Comparison of ENCODE assay signal across 1 cellular context in the genomic region with DNA sequence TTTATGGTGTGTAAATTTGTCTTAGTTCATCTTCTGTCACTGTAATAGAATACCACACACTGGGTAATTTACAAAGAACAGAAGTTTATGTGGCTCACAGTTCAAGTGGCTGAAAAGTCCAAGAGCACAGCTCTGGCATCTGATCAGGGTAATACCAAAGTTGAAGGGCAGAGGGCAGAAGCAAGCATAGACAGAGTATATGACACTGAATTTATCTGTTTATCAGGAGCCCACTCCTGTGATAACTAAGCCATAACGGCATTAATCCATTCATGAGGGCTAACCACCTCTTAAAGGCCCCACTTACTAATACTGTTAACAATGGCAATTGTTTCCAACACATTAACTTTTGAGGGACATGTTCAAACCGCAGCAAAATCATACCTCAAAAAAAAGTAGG.
TF ChIP-seq lines count a peak whose summit lies in the region.

No MANE protein-coding gene starts in this region.

TF ChIP-seq in H1, 55 proteins besides CTCF, POLR2A, EP300 and RAD21 (continued from another document):
- no peak for TF ChIP-seq RNF2 (IDR thresholded peaks at IDR 0.05; ENCODE audit: borderline replicate concordance, low read depth, low read length, missing control alignments, poor library complexity, severe bottlenecking)
